8 cellular contexts compared by ENCODE assay signal in the genomic region with DNA sequence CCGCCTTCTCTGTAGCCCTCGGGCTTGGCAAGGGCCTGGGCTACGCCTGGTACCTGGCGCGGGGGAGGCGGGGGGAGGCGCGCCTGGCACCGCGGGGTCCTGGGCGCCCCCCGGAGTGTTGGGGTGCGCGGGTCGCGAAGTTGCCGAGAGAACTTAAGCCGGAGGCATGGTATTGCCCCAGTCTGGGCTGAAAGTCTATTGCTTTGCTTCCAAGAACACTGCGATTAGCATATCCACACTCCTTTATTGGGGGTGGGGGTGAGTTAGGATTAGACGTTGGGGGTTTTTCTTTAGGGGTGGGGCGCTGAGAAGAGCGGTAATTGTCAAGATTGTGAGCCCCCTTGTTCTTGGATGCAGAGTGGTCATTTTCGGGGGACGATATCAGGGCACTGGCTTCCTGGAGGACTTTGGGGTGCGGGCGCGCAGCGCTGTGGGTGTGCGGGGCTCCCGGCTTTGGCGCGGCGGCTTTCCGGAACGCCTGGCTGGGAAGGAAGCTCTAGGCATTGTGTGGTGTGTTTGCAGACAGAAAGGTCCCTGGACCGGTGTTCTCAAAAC. TPM values are rescaled to one million over a fixed set of nuclear protein-coding genes. Genes with fewer than 3 reads are reported as not detected.
A peak's percentile ranks its signal among the peaks of the same experiment; 100 is the strongest.
DNase-seq lines count a peak whose midpoint lies in the region; ATAC-seq and TF ChIP-seq lines count a peak whose summit lies in the region.

No MANE protein-coding gene starts in this region.

- H4K20me1 ChIP-seq in fibroblast of lung (ENCODE audit: control insufficient read depth, extremely low read depth, insufficient read depth, low read length): peaks cover 2% of the 10 kb centered on the region

- peak overlapping the region; percentile 79 for H3K9ac ChIP-seq in fibroblast of lung (ENCODE audit: insufficient read depth, low read length)

- H3K4me3 ChIP-seq in SJCRH30 (peak overlapping the region; percentile 81), fibroblast of lung (replicated peaks in 1 of 4; ENCODE audit: control extremely low read depth in 1 of 4, insufficient read depth in 1 of 4, low read depth in 3 of 4, low read length in 4 of 4) (peak overlapping the region; percentile 70 to 96 (median 91))

- H3K79me2 ChIP-seq in fibroblast of lung (ENCODE audit: control insufficient read depth, insufficient read depth, low read length): peaks cover 53% of the 10 kb centered on the region

- H3K27me3 ChIP-seq in SJCRH30 (no peaks in the 10 kb centered on the region), fibroblast of lung (ENCODE audit: control insufficient read depth, insufficient read depth, low read length) (no peaks in the 10 kb centered on the region)

- H3K9me3 ChIP-seq in SJCRH30 (replicated peaks) (no peaks in the 10 kb centered on the region), fibroblast of lung (ENCODE audit: control insufficient read depth, insufficient read depth, low read depth, low read length) (no peaks in the 10 kb centered on the region)

- peaks cover 24% of the 10 kb centered on the region for H3K4me1 ChIP-seq in SJCRH30
- H3K4me1 ChIP-seq in fibroblast of lung (ENCODE audit: control insufficient read depth, extremely low read depth, insufficient read depth, low read length): peaks cover 25% of the 10 kb centered on the region

- H3K27ac Mint-ChIP-seq in activated CD4-positive, alpha-beta T cell treated with anti-CD3 and anti-CD28 coated beads, Interleukin-2, amount 10 ng/mL, durations not matched to agents 7 days and 5 days: no peak overlapping the region

- H3K4me2 ChIP-seq in fibroblast of lung (ENCODE audit: extremely low read depth, insufficient read depth, low read length): peak overlapping the region; percentile 76

- H3K36me3 Mint-ChIP-seq in activated CD4-positive, alpha-beta T cell treated with anti-CD3 and anti-CD28 coated beads, Interleukin-2, amount 10 ng/mL, durations not matched to agents 7 days and 5 days (ENCODE audit: low read depth): no peaks in the 10 kb centered on the region

- peaks cover 18% of the 10 kb centered on the region for H3K4me1 Mint-ChIP-seq in activated CD4-positive, alpha-beta T cell treated with anti-CD3 and anti-CD28 coated beads, Interleukin-2, amount 10 ng/mL, durations not matched to agents 7 days and 5 days

- TF ChIP-seq CTCF in fibroblast of lung (conservative IDR thresholded peaks at IDR 0.05 in 1 of 2, IDR thresholded peaks at IDR 0.05 in 1 of 2; ENCODE audit: low read depth in 1 of 2, low read length in 2 of 2) (no peak), omental fat pad (IDR thresholded peaks at IDR 0.05) (no peak)

- peak; percentile 26 for ATAC-seq in omental fat pad (ENCODE audit: low FRiP score)

- peak overlapping the region; percentile 76 for H3K4me3 Mint-ChIP-seq in activated CD4-positive, alpha-beta T cell treated with anti-CD3 and anti-CD28 coated beads, Interleukin-2, amount 10 ng/mL, durations not matched to agents 7 days and 5 days

- no peak for DNase-seq in activated CD4-positive, alpha-beta T cell treated with anti-CD3 and anti-CD28 coated beads, Interleukin-2, amount 10 ng/mL, durations not matched to agents 7 days and 5 days
- no peak for DNase-seq in activated CD4-positive, alpha-beta T cell treated with anti-CD3 and anti-CD28 coated beads for 48 hours
- peak in 1 of 2 experiments; percentile 38 for DNase-seq in SJCRH30
- no peak for DNase-seq in fibroblast of lung (ENCODE audit: low read depth in 2 of 2)
- DNase-seq in omental fat pad (ENCODE audit: low spot score): no peak
- no peak for DNase-seq in D341Med (ENCODE audit: low spot score)
- DNase-seq in NCI-H2029 (lab: John Stamatoyannopoulos, UW): no peak
- DNase-seq in glomerular visceral epithelial cell (ENCODE audit: extremely low spot score): no peak

- H3K27me3 Mint-ChIP-seq in activated CD4-positive, alpha-beta T cell treated with anti-CD3 and anti-CD28 coated beads, Interleukin-2, amount 10 ng/mL, durations not matched to agents 7 days and 5 days: peaks cover 63% of the 10 kb centered on the region

- H3K36me3 ChIP-seq in SJCRH30: no peaks in the 10 kb centered on the region
- H3K36me3 ChIP-seq in fibroblast of lung (ENCODE audit: control insufficient read depth, insufficient read depth, low read length): no peaks in the 10 kb centered on the region

- CTCF ChIA-PET in activated CD4-positive, alpha-beta T cell treated with anti-CD3 and anti-CD28 coated beads, Interleukin-2, amount 10 ng/mL, durations not matched to agents 7 days and 5 days (lab: Charles Lee): interaction anchor here (1.7 kb wide), 1 partner anchor 14 kb away, joined by 4 read pairs; no protein-coding TSS in a partner anchor

- no peaks in the 10 kb centered on the region for H3K9me3 Mint-ChIP-seq in activated CD4-positive, alpha-beta T cell treated with anti-CD3 and anti-CD28 coated beads, Interleukin-2, amount 10 ng/mL, durations not matched to agents 7 days and 5 days

- POLR2A ChIA-PET in activated CD4-positive, alpha-beta T cell treated with anti-CD3 and anti-CD28 coated beads, Interleukin-2, amount 10 ng/mL, durations not matched to agents 7 days and 5 days (lab: Charles Lee): no interaction called here

- H3K27ac ChIP-seq in SJCRH30 (peak overlapping the region; percentile 76), fibroblast of lung (ENCODE audit: insufficient read depth, low read length) (peak overlapping the region; percentile 64)

- no peak overlapping the region for H2AFZ ChIP-seq in fibroblast of lung (ENCODE audit: low read length)

RNA-seq across cellular contexts. Expression of gene TANC1, which starts 0.8 kb away (rescaled TPM):
- total RNA-seq in activated CD4-positive, alpha-beta T cell treated with anti-CD3 and anti-CD28 coated beads, Interleukin-2, amount 10 ng/mL, durations not matched to agents 7 days and 5 days: under 1 TPM; 0.32 to 0.52 TPM
- 13.5 and 15.1 TPM in 2 replicates for total RNA-seq in SJCRH30 (2014; rRNA removed; shearing (Covaris generic))
- 30.8 and 41.9 TPM in 2 replicates for total RNA-seq in fibroblast of lung
- 21.4 and 32.7 TPM in 2 replicates for polyA plus RNA-seq in fibroblast of lung
- polyA plus RNA-seq in fibroblast of lung (2012): 12.4 and 18.4 TPM in 2 replicates
- 32.7 and 42.8 TPM in 2 replicates for polyA minus RNA-seq in fibroblast of lung (ENCODE audit: low replicate concordance)
- total RNA-seq in omental fat pad: 10 to 100 TPM; 26.4 to 72.5 (median 34.9) TPM
